ENCODE assay signal across 1 cellular context in genomic region chr1:25145775-25146381, GRCh38.
TF ChIP-seq lines count a peak whose summit lies in the region.

No MANE protein-coding gene starts in this region.

TF ChIP-seq in GM23338, 12 proteins besides CTCF, POLR2A, EP300 and RAD21 (continued from another document):
- TF ChIP-seq ZNF462 (CRISPR knock-in tag; IDR thresholded peaks at IDR 0.05) (no peak), ZNF331 (CRISPR knock-in tag; IDR thresholded peaks at IDR 0.05; ENCODE audit: low read depth) (no peak), ETS1 (IDR thresholded peaks at IDR 0.05) (no peak)
